ENCODE assay signal across 18 cellular contexts in the genomic region with DNA sequence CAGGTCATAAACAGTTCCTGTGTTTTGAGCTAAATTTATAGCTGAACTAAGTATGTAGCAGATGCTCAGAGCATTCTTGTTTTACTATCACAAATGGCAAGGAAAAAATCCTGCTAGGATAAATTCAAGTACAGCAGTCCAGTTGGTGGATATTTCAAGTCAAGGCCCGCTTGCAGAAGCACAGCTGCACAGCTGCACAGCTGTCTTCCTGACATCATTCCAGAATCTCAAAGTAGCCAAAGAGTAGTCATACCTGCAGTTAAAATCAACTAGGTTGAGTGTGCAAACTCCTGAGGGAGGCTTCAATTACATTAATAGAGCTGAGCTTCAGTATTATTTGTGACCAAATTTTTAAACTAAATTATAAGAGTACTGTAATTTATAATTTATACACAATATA.
"Had no signal": no experiment of that assay in that cellular context is flagged by ENCODE, and none has a peak within 500 bp of the region (broad histone marks: within the 10 kb centered on the region; RNA-seq: fewer than 3 reads in every experiment).

No MANE protein-coding gene starts in this region.

- H3K4me3 ChIP-seq: MG63 had no signal

- H3K9me3 ChIP-seq: MG63, SK-N-SH had no signal

- DNase-seq: KBM-7, MG63, NCI-H1092, NCI-H1105 treated with DMSO at 0.1 percent for 48 hours, NCI-H1417 treated with DMSO at 0.1 percent for 48 hours, NCI-H146, NCI-H1694 treated with DMSO at 0.1 percent for 48 hours, NCI-H1930, NCI-H2081, NCI-H2107, NCI-H226, NCI-H526 treated with DMSO at 0.1 percent for 48 hours, NCI-H774, Right ventricle myocardium superior, RPMI8226, SIG-M5, SK-N-SH, T-helper 1 cell had no signal

- H3K4me2 ChIP-seq: SK-N-SH had no signal

- H3K9ac ChIP-seq: SK-N-SH had no signal

- H3K36me3 ChIP-seq: MG63 had no signal

- H3K27me3 ChIP-seq: MG63 had no signal
